In genomic region chr20:41424546-41424945, GRCh38 we compare ENCODE assay signal across 1 cellular context.
TF ChIP-seq lines count a peak whose summit lies in the region.

No MANE protein-coding gene starts in this region.

TF ChIP-seq in K562, 482 proteins besides CTCF, POLR2A, EP300 and RAD21 (continued from another document):
- TF ChIP-seq ZNF239 (CRISPR knock-in tag; IDR thresholded peaks at IDR 0.05) (no peak), RBM22 (IDR thresholded peaks at IDR 0.05; ENCODE audit: low read depth, low read length, poor library complexity, severe bottlenecking) (no peak), KLF16 (IDR thresholded peaks at IDR 0.05) (no peak), ERF (CRISPR knock-in tag; IDR thresholded peaks at IDR 0.05) (no peak), ZNF76 (CRISPR knock-in tag; IDR thresholded peaks at IDR 0.05; ENCODE audit: borderline replicate concordance) (no peak)
